Comparison of ENCODE assay signal across 19 cellular contexts in genomic region chr1:222010306-222010705, GRCh38.
"Had no signal": no experiment of that assay in that cellular context is flagged by ENCODE, and none has a peak within 500 bp of the region (broad histone marks: within the 10 kb centered on the region; RNA-seq: fewer than 3 reads in every experiment).

No MANE protein-coding gene starts in this region.

- ATAC-seq: activated CD4-positive, CD25-positive, alpha-beta regulatory T cell treated with anti-CD3 and anti-CD28 coated beads, Interleukin-2, amount 50 U/mL, for 24 hours; activated CD8-positive, alpha-beta T cell treated with anti-CD3 and anti-CD28 coated beads, Interleukin-2, amount 10 ng/mL, durations not matched to agents 7 days and 5 days; activated naive CD8-positive, alpha-beta T cell treated with anti-CD3 and anti-CD28 coated beads, Interleukin-2, amount 50 U/mL, for 24 hours; activated T-cell treated with anti-CD3 and anti-CD28 coated beads, Interleukin-2, amount 50 U/mL, for 4 hours; left ventricle myocardium superior; naive thymus-derived CD4-positive, alpha-beta T cell; psoas muscle; right cardiac atrium had no signal

- H3K4me3 ChIP-seq: coronary artery, neural progenitor cell, psoas muscle, skin epidermis, stomach, vagina had no signal

- DNase-seq: activated CD4-positive, alpha-beta T cell treated with anti-CD3 and anti-CD28 coated beads, Interleukin-2, amount 10 ng/mL, durations not matched to agents 7 days and 5 days; activated CD8-positive, alpha-beta T cell treated with anti-CD3 and anti-CD28 coated beads, Interleukin-2, amount 10 ng/mL, durations not matched to agents 7 days and 5 days; activated naive CD4-positive, alpha-beta T cell treated with anti-CD3 and anti-CD28 coated beads, Interleukin-2, amount 10 ng/mL, durations not matched to agents 7 days and 5 days; activated naive CD8-positive, alpha-beta T cell treated with anti-CD3 and anti-CD28 coated beads, Interleukin-2, amount 50 U/mL, for 24 hours; activated T-cell treated with anti-CD3 and anti-CD28 coated beads, Interleukin-2, amount 50 U/mL, for 4 hours; anterior cingulate cortex; left ventricle myocardium superior; naive thymus-derived CD4-positive, alpha-beta T cell; psoas muscle; right cardiac atrium; stimulated activated CD4-positive, alpha-beta T cell treated with anti-CD3 and anti-CD28 coated beads, Interleukin-2, amount 100 ng/mL, for 48 hours; stomach; T-helper 9 cell; trophoblast cell had no signal
